14 cellular contexts compared by ENCODE assay signal in the genomic region with DNA sequence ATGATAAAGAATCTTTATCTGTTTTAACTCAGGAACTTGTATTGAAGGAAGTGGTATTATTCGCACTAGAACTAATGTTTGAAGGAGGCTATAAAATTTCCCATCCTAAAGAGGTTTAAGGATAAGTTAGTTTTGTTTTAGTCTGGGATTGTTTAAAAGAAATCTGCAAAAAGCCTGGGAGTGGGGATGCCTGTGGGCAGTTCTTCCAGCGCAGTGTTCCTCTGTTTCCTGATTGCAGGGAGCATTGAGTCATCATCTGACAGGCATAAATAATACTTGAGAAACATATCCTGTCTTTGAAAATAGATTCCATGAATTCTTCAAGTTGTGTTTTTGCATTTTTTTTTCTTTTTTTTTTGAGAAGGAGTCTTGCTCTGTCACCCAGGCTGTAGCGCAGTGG.
DNase-seq lines count a peak whose midpoint lies in the region; ATAC-seq, FAIRE-seq and TF ChIP-seq lines count a peak whose summit lies in the region.
"Had no signal": no experiment of that assay in that cellular context is flagged by ENCODE, and none has a peak within 500 bp of the region (broad histone marks: within the 10 kb centered on the region; RNA-seq: fewer than 3 reads in every experiment).

No MANE protein-coding gene starts in this region.

- 66% methylated on average over 3 of the region's 3 CpGs for WGBS in prostate gland
- WGBS in heart right ventricle, 2 donors, result 47 to 55% methylated on average over 3 of the region's 3 CpGs

- TF ChIP-seq CTCF in brain microvascular endothelial cell (IDR thresholded peaks at IDR 0.05; ENCODE audit: low read depth, low read length, missing control alignments), result no peak
- no peak for TF ChIP-seq CTCF in prostate gland (IDR thresholded peaks at IDR 0.05)
- no peak for TF ChIP-seq CTCF in heart right ventricle (IDR thresholded peaks at IDR 0.05)

- peak; percentile 75 for DNase-seq in AG08395 (ENCODE audit: low spot score)
- DNase-seq in HTR-8/SVneo (ENCODE audit: insufficient read length, low spot score), result peak; percentile 52
- peak; percentile 83 for DNase-seq in brain microvascular endothelial cell
- peak; percentile 84 for DNase-seq in kidney glomerular epithelial cell (lab: John Stamatoyannopoulos, UW)
- DNase-seq in effector CD8-positive, alpha-beta T cell (lab: John Stamatoyannopoulos, UW), result no peak
- no peak for DNase-seq in prostate gland (ENCODE audit: low spot score)
- no peak for DNase-seq in heart right ventricle
- DNase-seq in NCI-H1417 (lab: John Stamatoyannopoulos, UW), result no peak
- DNase-seq: activated CD4-positive, CD25-positive, alpha-beta regulatory T cell treated with anti-CD3 and anti-CD28 coated beads, Interleukin-2, amount 50 U/mL, for 72 hours; C1 segment of cervical spinal cord; glutamatergic neuron; NCI-H446 treated with DMSO at 0.1 percent for 48 hours; SIG-M5; testis had no signal

- H3K36me3 ChIP-seq in brain microvascular endothelial cell (replicated peaks), result no peaks in the 10 kb centered on the region
- no peaks in the 10 kb centered on the region for H3K36me3 ChIP-seq in prostate gland
- H3K36me3 ChIP-seq in heart right ventricle, result no peaks in the 10 kb centered on the region

- H3K4me1 ChIP-seq in prostate gland (replicated peaks), result no peaks in the 10 kb centered on the region
- no peaks in the 10 kb centered on the region for H3K4me1 ChIP-seq in heart right ventricle
- H3K4me1 ChIP-seq: testis had no signal

- in situ Hi-C loops in brain microvascular endothelial cell (cut with HindIII; ENCODE audit: low pct_ligation_motif_present, low sequenced_read_pairs), result no loop called here

- TF ChIP-seq POLR2A in prostate gland (IDR thresholded peaks at IDR 0.05), result no peak

- intact Hi-C loops in prostate gland (cut with DNase I) (no loop called here), heart right ventricle (cut with DNase I) (no loop called here)

- H3K27me3 ChIP-seq in brain microvascular endothelial cell (replicated peaks) (no peaks in the 10 kb centered on the region), prostate gland (replicated peaks; ENCODE audit: insufficient read depth) (no peaks in the 10 kb centered on the region), heart right ventricle (no peaks in the 10 kb centered on the region)
- H3K27me3 ChIP-seq: testis had no signal

- ATAC-seq in heart right ventricle, result no peak

- no peak overlapping the region for H3K4me3 ChIP-seq in brain microvascular endothelial cell (ENCODE audit: low read depth, low read length)
- no peak overlapping the region for H3K4me3 ChIP-seq in prostate gland
- H3K4me3 ChIP-seq in heart right ventricle, result no peak overlapping the region
- H3K4me3 ChIP-seq: testis had no signal

- H3K9me3 ChIP-seq in prostate gland (no peaks in the 10 kb centered on the region), heart right ventricle (no peaks in the 10 kb centered on the region)
- H3K9me3 ChIP-seq: testis had no signal

- H3K27ac ChIP-seq in brain microvascular endothelial cell (peak overlapping the region; percentile 64), prostate gland (no peak overlapping the region), heart right ventricle (no peak overlapping the region)
- H3K27ac ChIP-seq: testis had no signal

- FAIRE-seq in HTR-8/SVneo (lab: Jason Lieb, UNC), result no peak

Comparison
In these comparisons a context has a peak if more than half of its experiments do, and no peak if none do; other contexts are left out.
1. DNase-seq: peak in AG08395 (single experiment), HTR-8/SVneo (single experiment), brain microvascular endothelial cell (single experiment) and kidney glomerular epithelial cell (single experiment); none in effector CD8-positive, alpha-beta T cell (single experiment), prostate gland (single experiment), heart right ventricle (0 of 2) and NCI-H1417 (0 of 3).